Comparison of ENCODE assay signal across 12 cellular contexts in the genomic region with DNA sequence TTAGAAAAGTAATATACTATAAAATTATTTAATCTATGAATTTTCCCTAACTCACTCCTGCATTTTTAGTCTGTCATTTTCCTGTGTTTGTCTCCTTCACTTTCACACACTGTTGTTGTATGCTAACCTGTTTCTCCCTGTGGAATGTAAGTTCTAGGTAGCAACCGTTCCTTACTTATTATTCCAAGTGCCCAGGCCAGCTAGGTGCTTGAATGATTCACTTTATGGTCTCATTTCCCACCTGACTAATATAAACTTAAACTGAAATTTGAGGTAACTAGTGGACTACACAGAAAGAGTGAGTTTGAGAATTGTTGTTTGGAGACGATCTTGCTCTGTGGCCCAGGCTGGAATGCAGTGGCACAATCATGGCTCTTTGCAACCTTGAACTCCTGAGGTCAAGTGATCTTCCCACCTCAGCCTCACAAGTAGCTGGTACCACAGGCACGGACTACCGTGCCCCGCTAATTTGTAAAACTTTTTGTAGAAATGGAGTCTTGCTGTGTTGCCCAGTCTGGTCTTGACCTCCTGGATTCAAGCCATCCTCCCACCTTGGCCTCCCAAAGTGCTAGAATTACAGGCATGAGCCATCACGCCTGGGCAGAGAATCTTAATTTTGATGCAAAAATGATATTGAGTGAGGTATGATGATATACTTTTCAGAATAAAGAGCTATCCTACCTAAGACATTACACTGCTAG. TPM values are rescaled to one million over a fixed set of nuclear protein-coding genes. Genes with fewer than 3 reads are reported as not detected.
DNase-seq lines count a peak whose midpoint lies in the region; ATAC-seq and TF ChIP-seq lines count a peak whose summit lies in the region.
"Had no signal": no experiment of that assay in that cellular context is flagged by ENCODE, and none has a peak within 500 bp of the region (broad histone marks: within the 10 kb centered on the region; RNA-seq: fewer than 3 reads in every experiment).

No MANE protein-coding gene starts in this region.

- no peaks in the 10 kb centered on the region for H3K9me3 Mint-ChIP-seq in progenitor cell of endocrine pancreas (ENCODE audit: low read depth)

- peaks cover 48% of the 10 kb centered on the region for H3K79me2 ChIP-seq in DOHH2 (ENCODE audit: control insufficient read depth, low read length)
- peaks cover 13% of the 10 kb centered on the region; the same call in 1 of the 2 replicates for H3K79me2 ChIP-seq in OCI-LY7 (ENCODE audit: insufficient read depth, low read depth, low read length)

- no peak overlapping the region for H3K4me3 ChIP-seq in DOHH2 (ENCODE audit: low read length)
- no peak overlapping the region for H3K4me3 ChIP-seq in OCI-LY7 (ENCODE audit: low read depth, low read length, poor library complexity, severe bottlenecking)
- peak overlapping the region; percentile 77 for H3K4me3 ChIP-seq in fibroblast of pulmonary artery (replicated peaks; ENCODE audit: low read depth, low read length)

- no peaks in the 10 kb centered on the region for H3K27me3 Mint-ChIP-seq in progenitor cell of endocrine pancreas

- H3K9me3 ChIP-seq in DOHH2 (ENCODE audit: control insufficient read depth, insufficient read depth, low read length), result no peaks in the 10 kb centered on the region
- H3K9me3 ChIP-seq in OCI-LY7 (ENCODE audit: low read length), result no peaks in the 10 kb centered on the region

- H3K4me2 ChIP-seq in DOHH2 (ENCODE audit: low read length), result peak overlapping the region; percentile 97
- H3K4me2 ChIP-seq in OCI-LY7 (ENCODE audit: low read length), result peak overlapping the region; percentile 92; the same call in 1 of the 2 replicates

- no peak overlapping the region for H3K27ac Mint-ChIP-seq in progenitor cell of endocrine pancreas

- no peak for DNase-seq in OCI-LY7 (ENCODE audit: low spot score)
- no peak for DNase-seq in fibroblast of pulmonary artery (ENCODE audit: low read depth)
- no peak for DNase-seq in progenitor cell of endocrine pancreas (ENCODE audit: low spot score, unreplicated experiment)
- DNase-seq in T1000 (lab: John Stamatoyannopoulos, UW), result no peak
- DNase-seq in substantia nigra (lab: John Stamatoyannopoulos, UW), result no peak
- DNase-seq: activated T-cell treated with anti-CD3 and anti-CD28 coated beads, Interleukin-2, amount 50 U/mL, for 1 hour; islet precursor cell; NCI-H226; stimulated activated naive CD8-positive, alpha-beta T cell treated with anti-CD3 and anti-CD28 coated beads, Interleukin-15, Interleukin-2, amounts not matched to agents 100 U/mL and 50 U/mL, for 24 hours had no signal

- BruUV-seq in OCI-LY7 (replicated peaks; lab: Mats Ljungman, UMichigan), result no TSS peak

- POLR2A ChIA-PET in OCI-LY7 (lab: Charles Lee), result interaction anchor here (0.6 to 1.9 kb wide), 2 partner anchors 25 to 219 kb away, joined by 3 to 6 read pairs; no protein-coding TSS in a partner anchor

- peak overlapping the region; percentile 62 for H3K4me3 Mint-ChIP-seq in progenitor cell of endocrine pancreas (ENCODE audit: low read depth)

- CTCF ChIA-PET in OCI-LY7 (lab: Charles Lee; ENCODE audit: unreplicated experiment), result no interaction called here

- H3K4me1 ChIP-seq in DOHH2 (ENCODE audit: control insufficient read depth, low read length) (peaks cover 37% of the 10 kb centered on the region), OCI-LY7 (ENCODE audit: insufficient read depth, low read length, poor library complexity, severe bottlenecking) (peaks cover 16% of the 10 kb centered on the region)

- no peaks in the 10 kb centered on the region for H3K36me3 Mint-ChIP-seq in progenitor cell of endocrine pancreas (ENCODE audit: insufficient read depth)

- no peaks in the 10 kb centered on the region for H3K27me3 ChIP-seq in DOHH2 (ENCODE audit: control insufficient read depth, low read length)

- no peaks in the 10 kb centered on the region for H3F3A ChIP-seq in DOHH2 (ENCODE audit: control insufficient read depth, insufficient read depth)

- no peak for TF ChIP-seq CTCF in DOHH2 (IDR thresholded peaks at IDR 0.05; ENCODE audit: low read depth, low read length, poor library complexity, severe bottlenecking)
- no peak for TF ChIP-seq CTCF in OCI-LY7 (conservative IDR thresholded peaks at IDR 0.05; ENCODE audit: low read length)
- no peak for TF ChIP-seq CTCF in fibroblast of pulmonary artery (IDR thresholded peaks at IDR 0.05; ENCODE audit: low read length, missing control alignments)
- no peak for TF ChIP-seq CTCF in progenitor cell of endocrine pancreas (IDR thresholded peaks at IDR 0.05; ENCODE audit: unreplicated experiment)

- H3K9me2 ChIP-seq in DOHH2 (replicated peaks; ENCODE audit: control insufficient read depth, low read length) (no peaks in the 10 kb centered on the region), OCI-LY7 (ENCODE audit: insufficient read depth, low read length) (no peaks in the 10 kb centered on the region)

- no peak overlapping the region for H3K27ac ChIP-seq in DOHH2 (ENCODE audit: low read depth, low read length)
- no peak overlapping the region for H3K27ac ChIP-seq in OCI-LY7 (ENCODE audit: low read depth, low read length, poor library complexity, severe bottlenecking)
- no peak overlapping the region for H3K27ac ChIP-seq in substantia nigra (ENCODE audit: low read depth, low read length, poor library complexity, severe bottlenecking)
- H3K27ac ChIP-seq: SK-N-MC had no signal

- ATAC-seq in GM21619 (IDR thresholded peaks at IDR 0.05; ENCODE audit: unreplicated experiment), result no peak
- ATAC-seq: stimulated activated naive CD8-positive, alpha-beta T cell treated with anti-CD3 and anti-CD28 coated beads, Interleukin-15, Interleukin-2, amounts not matched to agents 100 U/mL and 50 U/mL, for 24 hours had no signal

- intact Hi-C loops in OCI-LY7 (cut with micrococcal nuclease; ENCODE audit: unreplicated experiment), result loop anchor here (2.0 kb wide), 1 partner anchor 25 kb away; no protein-coding TSS in a partner anchor

- H3K36me3 ChIP-seq in DOHH2 (ENCODE audit: control insufficient read depth, low read length), result no peaks in the 10 kb centered on the region
- no peaks in the 10 kb centered on the region for H3K36me3 ChIP-seq in OCI-LY7 (ENCODE audit: insufficient read depth, low read length)

- no peak overlapping the region for H2AFZ ChIP-seq in OCI-LY7 (ENCODE audit: low read length)

- H4K20me1 ChIP-seq in DOHH2 (ENCODE audit: control insufficient read depth, insufficient read depth, low read depth, low read length) (no peaks in the 10 kb centered on the region), OCI-LY7 (ENCODE audit: insufficient read depth, low read length) (no peaks in the 10 kb centered on the region)

- H3K4me1 Mint-ChIP-seq in progenitor cell of endocrine pancreas (ENCODE audit: low read depth), result peaks cover 19% of the 10 kb centered on the region

RNA-seq across cellular contexts. Expression of gene ZYG11B, which starts 1.9 kb away (rescaled TPM):
- 8.5 and 11.2 TPM in 2 replicates for total RNA-seq in OCI-LY7 (2014; rRNA removed; shearing (Covaris generic))
- 13.9 and 15.9 TPM in 2 replicates for total RNA-seq in OCI-LY7 (2022)
- total RNA-seq in progenitor cell of endocrine pancreas, result 30.4 and 31.5 TPM in 2 replicates

RNA-seq across cellular contexts. Expression of gene COA7, which starts 30.0 kb away (rescaled TPM):
- total RNA-seq in OCI-LY7 (2014; rRNA removed; shearing (Covaris generic)), result 6.6 and 7.0 TPM in 2 replicates
- total RNA-seq in OCI-LY7 (2022), result 19.9 and 26.1 TPM in 2 replicates
- total RNA-seq in progenitor cell of endocrine pancreas, result 15.4 and 16.5 TPM in 2 replicates
